Comparison of ENCODE assay signal across 1 cellular context in genomic region chr5:61162010-61162831, GRCh38.
TF ChIP-seq lines count a peak whose summit lies in the region.

Gene SMIM15 (minus strand): TSS chr5:61162468. CDS start chr5:61160171, 2,297 bp downstream.

TF ChIP-seq in K562, 482 proteins besides CTCF, POLR2A, EP300 and RAD21 (continued from another document and continues in another):
- no peak for TF ChIP-seq THRB (CRISPR knock-in tag; conservative IDR thresholded peaks at IDR 0.05)
- TF ChIP-seq ZNF639 (CRISPR knock-in tag; conservative IDR thresholded peaks at IDR 0.05 in 1 of 2, IDR thresholded peaks at IDR 0.05 in 1 of 2) = peak in 1 of 2 experiments; percentile 53; a peak in 1 of 4 replicates
- TF ChIP-seq ZNF395 (CRISPR knock-in tag; IDR thresholded peaks at IDR 0.05) = peak; percentile 44; the same call in 1 of the 2 replicates
- peak; percentile 73 for TF ChIP-seq POLR2H (tag; IDR thresholded peaks at IDR 0.05; ENCODE audit: low read depth)
- TF ChIP-seq TCF3 (CRISPR knock-in tag; IDR thresholded peaks at IDR 0.05) = 0 out of 2 replicates have a peak, but pooled peaks have one; percentile 33
- TF ChIP-seq GMEB1 (CRISPR knock-in tag; IDR thresholded peaks at IDR 0.05) = no peak
- no peak for TF ChIP-seq NFYB (IDR thresholded peaks at IDR 0.05; ENCODE audit: extremely low read depth, insufficient read length)
- TF ChIP-seq MAFF (IDR thresholded peaks at IDR 0.05; ENCODE audit: low read length) = no peak
- no peak for TF ChIP-seq THRAP3 (IDR thresholded peaks at IDR 0.05; ENCODE audit: borderline replicate concordance)
- TF ChIP-seq CHCHD3 (CRISPR knock-in tag; IDR thresholded peaks at IDR 0.05) = no peak
- TF ChIP-seq NONO (IDR thresholded peaks at IDR 0.05; ENCODE audit: low read depth in 2 of 2, low read length in 1 of 2) = peak in 1 of 2 experiments; percentile 10; a peak in 1 of 4 replicates
- peak; percentile 54; the same call in 1 of the 2 replicates for TF ChIP-seq FOSL1 (tag; conservative IDR thresholded peaks at IDR 0.05)
- no peak for TF ChIP-seq BRF1 (IDR thresholded peaks at IDR 0.05; ENCODE audit: borderline replicate concordance, extremely low read depth, insufficient read length)
- TF ChIP-seq FUS (optimal IDR thresholded peaks at IDR 0.05; ENCODE audit: low read depth, low read length) = no peak
- no peak for TF ChIP-seq NR2C2 (CRISPR knock-in tag; IDR thresholded peaks at IDR 0.05)
- peak; percentile 92 for TF ChIP-seq NR2C2 (tag; IDR thresholded peaks at IDR 0.05)
- TF ChIP-seq XRCC3 (IDR thresholded peaks at IDR 0.05) = no peak
- TF ChIP-seq ELF1 (tag; IDR thresholded peaks at IDR 0.05) = peak; percentile 98
- TF ChIP-seq STAG1 (CRISPR knock-in tag; IDR thresholded peaks at IDR 0.05; ENCODE audit: borderline replicate concordance) = 0 out of 2 replicates have a peak, but pooled peaks have one; percentile 19
- no peak for TF ChIP-seq SMARCC2 (IDR thresholded peaks at IDR 0.05; ENCODE audit: low read depth)
- TF ChIP-seq ZKSCAN8 (CRISPR knock-in tag; IDR thresholded peaks at IDR 0.05) = no peak
- TF ChIP-seq SMAD1 (IDR thresholded peaks at IDR 0.05; ENCODE audit: low read depth, low read length, partially characterized antibody) = peak; percentile 33
- no peak for TF ChIP-seq ZNF347 (CRISPR knock-in tag; IDR thresholded peaks at IDR 0.05; ENCODE audit: low read depth)
- TF ChIP-seq ESRRB (CRISPR knock-in tag; IDR thresholded peaks at IDR 0.05; ENCODE audit: borderline replicate concordance) = no peak
- TF ChIP-seq ZC3H11A (IDR thresholded peaks at IDR 0.05; ENCODE audit: low read depth, low read length) = no peak
- peak; percentile 54; the same call in 1 of the 2 replicates for TF ChIP-seq E4F1 (CRISPR knock-in tag; IDR thresholded peaks at IDR 0.05; ENCODE audit: borderline replicate concordance)
- TF ChIP-seq SIN3A (IDR thresholded peaks at IDR 0.05; ENCODE audit: borderline replicate concordance in 2 of 2, control insufficient read depth in 1 of 2, low read depth in 2 of 2, low read length in 2 of 2) = peak in 1 of 2 experiments; percentile 44; a peak in 1 of 4 replicates
- peak; percentile 13; the same call in 1 of the 2 replicates for TF ChIP-seq PREB (CRISPR knock-in tag; IDR thresholded peaks at IDR 0.05)
- TF ChIP-seq RBM22 (IDR thresholded peaks at IDR 0.05; ENCODE audit: low read depth, low read length, poor library complexity, severe bottlenecking) = peak; percentile 80
- no peak; the same call in 1 of the 2 replicates for TF ChIP-seq CTBP1 (IDR thresholded peaks at IDR 0.05; ENCODE audit: borderline replicate concordance)
- no peak for TF ChIP-seq FOXA1 (IDR thresholded peaks at IDR 0.05; ENCODE audit: borderline replicate concordance)
- peak; percentile 76; the same call in 1 of the 2 replicates for TF ChIP-seq MTA1 (IDR thresholded peaks at IDR 0.05; ENCODE audit: borderline replicate concordance)
- TF ChIP-seq ZNF184 (CRISPR knock-in tag; IDR thresholded peaks at IDR 0.05) = no peak
- TF ChIP-seq FOXP4 (CRISPR knock-in tag; IDR thresholded peaks at IDR 0.05; ENCODE audit: borderline replicate concordance) = peak; percentile 82; the same call in 1 of the 2 replicates
- TF ChIP-seq MNT (conservative IDR thresholded peaks at IDR 0.05) = peak; percentile 67 to 79
- no peak for TF ChIP-seq SMAD3 (CRISPR knock-in tag; conservative IDR thresholded peaks at IDR 0.05)
- TF ChIP-seq MXI1 (IDR thresholded peaks at IDR 0.05; ENCODE audit: low read depth, low read length) = 0 out of 2 replicates have a peak, but pooled peaks have one; percentile 30
- TF ChIP-seq ZNF165 (CRISPR knock-in tag; IDR thresholded peaks at IDR 0.05; ENCODE audit: borderline replicate concordance) = no peak
- TF ChIP-seq MEF2D (tag; conservative IDR thresholded peaks at IDR 0.05; ENCODE audit: low read depth) = no peak
- TF ChIP-seq ZNF609 (CRISPR knock-in tag; IDR thresholded peaks at IDR 0.05; ENCODE audit: borderline replicate concordance) = no peak
- TF ChIP-seq POLR3A (IDR thresholded peaks at IDR 0.05; ENCODE audit: borderline replicate concordance, extremely low read depth, insufficient read depth, insufficient read length) = no peak
- TF ChIP-seq THRA (IDR thresholded peaks at IDR 0.05) = no peak
